ENCODE assay signal across 30 cellular contexts in genomic region chr16:55302635-55303034, GRCh38. TPM values are rescaled to one million over a fixed set of nuclear protein-coding genes. Genes with fewer than 3 reads are reported as not detected.
"Had no signal": no experiment of that assay in that cellular context is flagged by ENCODE, and none has a peak within 500 bp of the region (broad histone marks: within the 10 kb centered on the region; RNA-seq: fewer than 3 reads in every experiment).

No MANE protein-coding gene starts in this region.

- H3K27ac Mint-ChIP-seq: activated CD4-positive, alpha-beta memory T cell treated with anti-CD3 and anti-CD28 coated beads, Interleukin-2, amount 10 ng/mL, durations not matched to agents 7 days and 5 days; activated CD4-positive, alpha-beta T cell treated with anti-CD3 and anti-CD28 coated beads, Interleukin-2, amount 10 ng/mL, durations not matched to agents 7 days and 5 days; activated T-helper 17 cell treated with anti-CD3 and anti-CD28 coated beads, Interleukin-2, amount 50 U/mL, for 72 hours; mesothelial cell of epicardium; naive thymus-derived CD4-positive, alpha-beta T cell; stimulated activated naive B cell treated with anti-CD40 and anti-IgM and Interleukin-4, amounts not matched to agents 10 μg/mL and 1 μg/mL and 100 μg/mL, for 72 hours; T-helper 1 cell treated with Interleukin-12 subunit alpha and Interleukin-12 subunit beta and Interleukin-4 antibody, amounts not matched to agents 30 μg/mL and 1 μg/mL, for 36 hours had no signal

- H3K9me3 ChIP-seq: left ventricle myocardium inferior, right atrium auricular region, suprapubic skin, tibial artery had no signal

- ATAC-seq: activated T-cell treated with anti-CD3 and anti-CD28 coated beads, Interleukin-2, amount 50 U/mL, for 4 hours; activated T-helper 17 cell treated with anti-CD3 and anti-CD28 coated beads, Interleukin-2, amount 50 U/mL, for 72 hours; esophagus mucosa; naive thymus-derived CD4-positive, alpha-beta T cell; stimulated activated naive B cell treated with anti-CD40 and anti-IgM and Interleukin-4, amounts not matched to agents 10 μg/mL and 1 μg/mL and 100 μg/mL, for 72 hours had no signal

- H3K27me3 ChIP-seq: brain microvascular endothelial cell, right atrium auricular region had no signal

- H3K27ac ChIP-seq: brain microvascular endothelial cell, left ventricle myocardium inferior, right atrium auricular region, suprapubic skin, tibial artery had no signal

- H3K4me1 Mint-ChIP-seq: activated CD4-positive, alpha-beta memory T cell treated with anti-CD3 and anti-CD28 coated beads, Interleukin-2, amount 10 ng/mL, durations not matched to agents 7 days and 5 days; activated CD4-positive, alpha-beta T cell treated with anti-CD3 and anti-CD28 coated beads, Interleukin-2, amount 10 ng/mL, durations not matched to agents 7 days and 5 days; activated T-helper 17 cell treated with anti-CD3 and anti-CD28 coated beads, Interleukin-2, amount 50 U/mL, for 72 hours; naive thymus-derived CD4-positive, alpha-beta T cell; stimulated activated naive B cell treated with anti-CD40 and anti-IgM and Interleukin-4, amounts not matched to agents 10 μg/mL and 1 μg/mL and 100 μg/mL, for 72 hours had no signal

- H3K4me3 Mint-ChIP-seq: activated CD4-positive, alpha-beta memory T cell treated with anti-CD3 and anti-CD28 coated beads, Interleukin-2, amount 10 ng/mL, durations not matched to agents 7 days and 5 days; activated CD4-positive, alpha-beta T cell treated with anti-CD3 and anti-CD28 coated beads, Interleukin-2, amount 10 ng/mL, durations not matched to agents 7 days and 5 days; activated T-cell treated with anti-CD3 and anti-CD28 coated beads, Interleukin-2, amount 50 U/mL, for 4 hours; activated T-helper 17 cell treated with anti-CD3 and anti-CD28 coated beads, Interleukin-2, amount 50 U/mL, for 72 hours; mesothelial cell of epicardium; naive thymus-derived CD4-positive, alpha-beta T cell; neural crest cell; stimulated activated naive B cell treated with anti-CD40 and anti-IgM and Interleukin-4, amounts not matched to agents 10 μg/mL and 1 μg/mL and 100 μg/mL, for 72 hours; T-helper 1 cell treated with Interleukin-12 subunit alpha and Interleukin-12 subunit beta and Interleukin-4 antibody, amounts not matched to agents 30 μg/mL and 1 μg/mL, for 36 hours had no signal

- DNase-seq: activated CD4-positive, alpha-beta memory T cell treated with anti-CD3 and anti-CD28 coated beads, Interleukin-2, amount 10 ng/mL, durations not matched to agents 7 days and 5 days; activated CD4-positive, alpha-beta T cell treated with anti-CD3 and anti-CD28 coated beads for 1 hour; activated CD4-positive, alpha-beta T cell treated with anti-CD3 and anti-CD28 coated beads, Interleukin-2, amount 10 ng/mL, durations not matched to agents 7 days and 5 days; activated gamma-delta T cell treated with Interleukin-2 at 50 U/mL for 16 hours; activated naive CD4-positive, alpha-beta T cell treated with anti-CD3 and anti-CD28 coated beads, Interleukin-2, amount 50 U/mL, for 16 hours; activated T-cell treated with anti-CD3 and anti-CD28 coated beads, Interleukin-2, amount 50 U/mL, for 4 hours; amniotic stem cell; brain microvascular endothelial cell; central memory CD4-positive, alpha-beta T cell; foreskin fibroblast; head of caudate nucleus; hypothalamus; left ventricle myocardium inferior; naive thymus-derived CD4-positive, alpha-beta T cell; stimulated activated CD4-positive, alpha-beta T cell treated with anti-CD3 and anti-CD28 coated beads, Interleukin-15, amount 100 ng/mL, for 24 hours; stimulated activated CD4-positive, alpha-beta T cell treated with anti-CD3 and anti-CD28 coated beads, Interleukin-2, amount 100 ng/mL, for 24 hours; stimulated activated naive B cell treated with anti-CD40 and anti-IgM and Interleukin-4, amounts not matched to agents 10 μg/mL and 1 μg/mL and 100 μg/mL, for 72 hours; T1000; tibial artery had no signal

- H3K36me3 Mint-ChIP-seq: naive thymus-derived CD4-positive, alpha-beta T cell; stimulated activated naive B cell treated with anti-CD40 and anti-IgM and Interleukin-4, amounts not matched to agents 10 μg/mL and 1 μg/mL and 100 μg/mL, for 72 hours had no signal

- H3K36me3 ChIP-seq: brain microvascular endothelial cell, left ventricle myocardium inferior, right atrium auricular region, suprapubic skin, tibial artery had no signal

- H3K9me3 Mint-ChIP-seq: activated CD4-positive, alpha-beta memory T cell treated with anti-CD3 and anti-CD28 coated beads, Interleukin-2, amount 10 ng/mL, durations not matched to agents 7 days and 5 days; activated CD4-positive, alpha-beta T cell treated with anti-CD3 and anti-CD28 coated beads, Interleukin-2, amount 10 ng/mL, durations not matched to agents 7 days and 5 days; T-helper 1 cell treated with Interleukin-12 subunit alpha and Interleukin-12 subunit beta and Interleukin-4 antibody, amounts not matched to agents 30 μg/mL and 1 μg/mL, for 36 hours had no signal

- H3K4me3 ChIP-seq: left ventricle myocardium inferior, right atrium auricular region, suprapubic skin, tibial artery had no signal

- H3K4me1 ChIP-seq: left ventricle myocardium inferior, right atrium auricular region, suprapubic skin, tibial artery had no signal

RNA-seq across cellular contexts. Expression of gene IRX6, which starts 21.4 kb away (rescaled TPM):
- total RNA-seq: activated CD4-positive, alpha-beta memory T cell treated with anti-CD3 and anti-CD28 coated beads, Interleukin-2, amount 10 ng/mL, durations not matched to agents 7 days and 5 days; activated CD4-positive, alpha-beta T cell treated with anti-CD3 and anti-CD28 coated beads, Interleukin-2, amount 10 ng/mL, durations not matched to agents 7 days and 5 days; activated T-cell treated with anti-CD3 and anti-CD28 coated beads, Interleukin-2, amount 50 U/mL, for 4 hours; activated T-helper 17 cell treated with anti-CD3 and anti-CD28 coated beads, Interleukin-2, amount 50 U/mL, for 72 hours; astrocyte; lung microvascular endothelial cell; naive thymus-derived CD4-positive, alpha-beta T cell; pulmonary artery endothelial cell; ureter had no signal
- polyA plus RNA-seq: naive thymus-derived CD4-positive, alpha-beta T cell had no signal
